ENCODE assay signal across 9 cellular contexts in genomic region chr22:46829140-46829891, GRCh38.
DNase-seq lines count a peak whose midpoint lies in the region; ATAC-seq and TF ChIP-seq lines count a peak whose summit lies in the region.
"Had no signal": no experiment of that assay in that cellular context is flagged by ENCODE, and none has a peak within 500 bp of the region (broad histone marks: within the 10 kb centered on the region; RNA-seq: fewer than 3 reads in every experiment).

No MANE protein-coding gene starts in this region.

- peak; percentile 92 for DNase-seq in ELR (ENCODE audit: low read depth)
- DNase-seq in RWPE2 (ENCODE audit: low spot score), result no peak
- DNase-seq in fibroblast of peridontal ligament (ENCODE audit: extremely low read depth), result peak; percentile 90
- DNase-seq in sigmoid colon, result no peak
- DNase-seq in activated CD4-positive, alpha-beta memory T cell treated with anti-CD3 and anti-CD28 coated beads for 36 hours, result no peak
- no peak for DNase-seq in colonic mucosa
- DNase-seq in GM10266 (ENCODE audit: extremely low spot score), result no peak
- DNase-seq: NCI-H2081 had no signal

- H3K4me3 ChIP-seq in RWPE2 (ENCODE audit: severe bottlenecking), result no peak overlapping the region
- peak overlapping the region in 1 of 4 donors; percentile 10 for H3K4me3 ChIP-seq in sigmoid colon
- H3K4me3 ChIP-seq in colonic mucosa, result no peak overlapping the region

- TF ChIP-seq CTCF in RWPE2 (IDR thresholded peaks at IDR 0.05; ENCODE audit: poor library complexity, severe bottlenecking) (no peak), sigmoid colon (IDR thresholded peaks at IDR 0.05) (no peak), colonic mucosa (IDR thresholded peaks at IDR 0.05) (no peak), GM10266 (IDR thresholded peaks at IDR 0.05; ENCODE audit: control insufficient read depth, insufficient read depth, low read depth, missing control alignments) (no peak)

- H3K27me3 Mint-ChIP-seq in activated CD4-positive, alpha-beta memory T cell treated with anti-CD3 and anti-CD28 coated beads for 36 hours, result no peaks in the 10 kb centered on the region

- H3K27ac ChIP-seq in RWPE2 (ENCODE audit: poor library complexity, severe bottlenecking), result peak overlapping the region; percentile 97
- peak overlapping the region in 3 of 4 donors; percentile 46 to 83 (median 80) for H3K27ac ChIP-seq in sigmoid colon
- no peak overlapping the region for H3K27ac ChIP-seq in colonic mucosa

- H3K9ac ChIP-seq in colonic mucosa (ENCODE audit: low read depth in 2 of 2, low read length in 2 of 2), result no peak overlapping the region

- H3K9me3 ChIP-seq in RWPE2 (ENCODE audit: severe bottlenecking) (no peaks in the 10 kb centered on the region), sigmoid colon (no peaks in the 10 kb centered on the region), colonic mucosa (no peaks in the 10 kb centered on the region)

- TF ChIP-seq POLR2A in sigmoid colon (IDR thresholded peaks at IDR 0.05), result no peak

- H3K4me1 Mint-ChIP-seq in activated CD4-positive, alpha-beta memory T cell treated with anti-CD3 and anti-CD28 coated beads for 36 hours (ENCODE audit: low read depth), result peaks cover 15% of the 10 kb centered on the region

- ATAC-seq in RWPE2 (ENCODE audit: low read depth) (peak; percentile 82), HG02588 (IDR thresholded peaks at IDR 0.05; ENCODE audit: unreplicated experiment) (no peak)

- TF ChIP-seq EP300 in sigmoid colon (IDR thresholded peaks at IDR 0.05), result no peak

- peaks cover 37% of the 10 kb centered on the region for H3K4me1 ChIP-seq in RWPE2 (ENCODE audit: insufficient read depth, poor library complexity, severe bottlenecking)
- H3K4me1 ChIP-seq in sigmoid colon, result peaks cover 0 to 38% (median 34%) of the 10 kb centered on the region in 4 donors
- H3K4me1 ChIP-seq in colonic mucosa, result no peaks in the 10 kb centered on the region

- POLR2A ChIA-PET in activated CD4-positive, alpha-beta memory T cell treated with anti-CD3 and anti-CD28 coated beads for 36 hours (lab: Charles Lee), result no interaction called here

- no peaks in the 10 kb centered on the region for H3K36me3 ChIP-seq in RWPE2 (ENCODE audit: low read depth)
- no peaks in the 10 kb centered on the region for H3K36me3 ChIP-seq in sigmoid colon
- no peaks in the 10 kb centered on the region for H3K36me3 ChIP-seq in colonic mucosa

- no peak overlapping the region for H3K27ac Mint-ChIP-seq in activated CD4-positive, alpha-beta memory T cell treated with anti-CD3 and anti-CD28 coated beads for 36 hours

- H3K4me3 Mint-ChIP-seq in activated CD4-positive, alpha-beta memory T cell treated with anti-CD3 and anti-CD28 coated beads for 36 hours, result no peak overlapping the region

- 76 to 85% methylated on average over 11 of the region's 11 CpGs for WGBS in sigmoid colon, 2 donors

- H3K36me3 Mint-ChIP-seq in activated CD4-positive, alpha-beta memory T cell treated with anti-CD3 and anti-CD28 coated beads for 36 hours, result peaks cover 40% of the 10 kb centered on the region

- peaks cover 4% of the 10 kb centered on the region for H3K9me3 Mint-ChIP-seq in activated CD4-positive, alpha-beta memory T cell treated with anti-CD3 and anti-CD28 coated beads for 36 hours

- H3K27me3 ChIP-seq in RWPE2 (ENCODE audit: insufficient read depth, poor library complexity, severe bottlenecking) (no peaks in the 10 kb centered on the region), sigmoid colon (no peaks in the 10 kb centered on the region), colonic mucosa (no peaks in the 10 kb centered on the region)

- CTCF ChIA-PET in activated CD4-positive, alpha-beta memory T cell treated with anti-CD3 and anti-CD28 coated beads for 36 hours (lab: Charles Lee), result no interaction called here

- intact Hi-C loops in sigmoid colon (cut with DNase I) (no loop called here), colonic mucosa (cut with DNase I) (no loop called here)
- intact Hi-C loops in activated CD4-positive, alpha-beta memory T cell treated with anti-CD3 and anti-CD28 coated beads for 36 hours (cut with micrococcal nuclease), result no loop called here

Comparison
In these comparisons a context has a peak if more than half of its experiments do, and no peak if none do; other contexts are left out.
1. DNase-seq: peak in ELR (single experiment) and fibroblast of peridontal ligament (single experiment); none in RWPE2 (single experiment), sigmoid colon (single experiment), activated CD4-positive, alpha-beta memory T cell treated with anti-CD3 and anti-CD28 coated beads for 36 hours (single experiment), colonic mucosa (single experiment) and GM10266 (single experiment).